Comparison of ENCODE assay signal across 15 cellular contexts in genomic region chr16:85582177-85582888, GRCh38. TPM values are rescaled to one million over a fixed set of nuclear protein-coding genes. Genes with fewer than 3 reads are reported as not detected.
A peak's percentile ranks its signal among the peaks of the same experiment; 100 is the strongest.
DNase-seq lines count a peak whose midpoint lies in the region; ATAC-seq and TF ChIP-seq lines count a peak whose summit lies in the region.
"Had no signal": no experiment of that assay in that cellular context is flagged by ENCODE, and none has a peak within 500 bp of the region (broad histone marks: within the 10 kb centered on the region; RNA-seq: fewer than 3 reads in every experiment).

No MANE protein-coding gene starts in this region.

- 94% methylated on average over 28 of the region's 28 CpGs for WGBS in thymus

- no peak overlapping the region for H3K4me3 ChIP-seq in thymus (ENCODE audit: low read length)
- H3K4me3 ChIP-seq: heart left ventricle, uterus had no signal

- no peaks in the 10 kb centered on the region for H3K27me3 ChIP-seq in thymus (ENCODE audit: control insufficient read depth, insufficient read depth)
- H3K27me3 ChIP-seq: heart left ventricle, uterus had no signal

- no peaks in the 10 kb centered on the region for H3K9me3 ChIP-seq in thymus (ENCODE audit: control insufficient read depth)
- H3K9me3 ChIP-seq: heart left ventricle, uterus had no signal

- H3K27me3 Mint-ChIP-seq in activated CD8-positive, alpha-beta T cell treated with anti-CD3 and anti-CD28 coated beads for 36 hours, result no peaks in the 10 kb centered on the region
- no peaks in the 10 kb centered on the region for H3K27me3 Mint-ChIP-seq in activated CD8-positive, alpha-beta T cell treated with anti-CD3 and anti-CD28 coated beads, Interleukin-2, amount 10 ng/mL, durations not matched to agents 7 days and 5 days (ENCODE audit: low read depth)
- H3K27me3 Mint-ChIP-seq in activated naive CD8-positive, alpha-beta T cell, result no peaks in the 10 kb centered on the region
- H3K27me3 Mint-ChIP-seq: activated CD4-positive, alpha-beta T cell treated with anti-CD3 and anti-CD28 coated beads for 36 hours had no signal

- CTCF ChIA-PET in activated CD8-positive, alpha-beta T cell treated with anti-CD3 and anti-CD28 coated beads for 36 hours (lab: Charles Lee), result interaction anchor here (0.6 to 2.5 kb wide), 7 partner anchors 9 to 91 kb away, joined by 3 to 12 read pairs (median 4); no protein-coding TSS in a partner anchor
- CTCF ChIA-PET in activated CD8-positive, alpha-beta T cell treated with anti-CD3 and anti-CD28 coated beads, Interleukin-2, amount 10 ng/mL, durations not matched to agents 7 days and 5 days (lab: Charles Lee), result interaction anchor here (0.6 to 1.2 kb wide), 4 partner anchors 25 to 841 kb away, joined by 3 read pairs; no protein-coding TSS in a partner anchor

- H3K4me1 ChIP-seq in thymus (ENCODE audit: control insufficient read depth, insufficient read depth, low read length), result peaks cover 41% of the 10 kb centered on the region
- H3K4me1 ChIP-seq: uterus had no signal

- POLR2A ChIA-PET in activated CD8-positive, alpha-beta T cell treated with anti-CD3 and anti-CD28 coated beads for 36 hours (lab: Charles Lee), result interaction anchor here (0.7 to 1.1 kb wide), 3 partner anchors 10 to 28 kb away, joined by 3 read pairs; no protein-coding TSS in a partner anchor
- POLR2A ChIA-PET in activated CD8-positive, alpha-beta T cell treated with anti-CD3 and anti-CD28 coated beads, Interleukin-2, amount 10 ng/mL, durations not matched to agents 7 days and 5 days (lab: Charles Lee), result interaction anchor here (0.7 kb wide), 1 partner anchor 29 kb away, joined by 3 read pairs; no protein-coding TSS in a partner anchor

- peak overlapping the region; percentile 31 for H3K4me3 Mint-ChIP-seq in activated CD8-positive, alpha-beta T cell treated with anti-CD3 and anti-CD28 coated beads for 36 hours
- no peak overlapping the region for H3K4me3 Mint-ChIP-seq in activated CD8-positive, alpha-beta T cell treated with anti-CD3 and anti-CD28 coated beads, Interleukin-2, amount 10 ng/mL, durations not matched to agents 7 days and 5 days
- peak overlapping the region; percentile 32 for H3K4me3 Mint-ChIP-seq in activated naive CD8-positive, alpha-beta T cell

- DNase-seq in activated CD8-positive, alpha-beta T cell treated with anti-CD3 and anti-CD28 coated beads for 36 hours, result no peak
- no peak for DNase-seq in activated CD8-positive, alpha-beta T cell treated with anti-CD3 and anti-CD28 coated beads, Interleukin-2, amount 10 ng/mL, durations not matched to agents 7 days and 5 days
- peak; percentile 7 for DNase-seq in kidney glomerular epithelial cell (lab: John Stamatoyannopoulos, UW)
- no peak for DNase-seq in amygdala (lab: John Stamatoyannopoulos, UW)
- no peak for DNase-seq in GM19240 (ENCODE audit: insufficient read length, low spot score)
- DNase-seq: activated CD4-positive, alpha-beta T cell treated with anti-CD3 and anti-CD28 coated beads for 36 hours; activated T-cell treated with anti-CD3 and anti-CD28 coated beads, Interleukin-2, amount 50 U/mL, for 72 hours; effector CD4-positive, alpha-beta T cell; heart left ventricle; left ventricle myocardium superior; SW 1271; uterus had no signal

- H3K36me3 ChIP-seq in thymus (ENCODE audit: control insufficient read depth, insufficient read depth), result peaks cover 14% of the 10 kb centered on the region
- H3K36me3 ChIP-seq: heart left ventricle, uterus had no signal

- no peaks in the 10 kb centered on the region for H3K36me3 Mint-ChIP-seq in activated CD8-positive, alpha-beta T cell treated with anti-CD3 and anti-CD28 coated beads for 36 hours (ENCODE audit: low read depth)
- H3K36me3 Mint-ChIP-seq in activated CD8-positive, alpha-beta T cell treated with anti-CD3 and anti-CD28 coated beads, Interleukin-2, amount 10 ng/mL, durations not matched to agents 7 days and 5 days (ENCODE audit: low read depth), result no peaks in the 10 kb centered on the region
- no peaks in the 10 kb centered on the region for H3K36me3 Mint-ChIP-seq in activated naive CD8-positive, alpha-beta T cell

- peaks cover 39% of the 10 kb centered on the region for H3K4me1 Mint-ChIP-seq in activated CD8-positive, alpha-beta T cell treated with anti-CD3 and anti-CD28 coated beads for 36 hours (ENCODE audit: low read depth)
- peaks cover 14% of the 10 kb centered on the region for H3K4me1 Mint-ChIP-seq in activated CD8-positive, alpha-beta T cell treated with anti-CD3 and anti-CD28 coated beads, Interleukin-2, amount 10 ng/mL, durations not matched to agents 7 days and 5 days (ENCODE audit: low read depth)
- peaks cover 38% of the 10 kb centered on the region for H3K4me1 Mint-ChIP-seq in activated naive CD8-positive, alpha-beta T cell (ENCODE audit: low read depth)

- peak overlapping the region; percentile 8 for H3K27ac ChIP-seq in thymus (ENCODE audit: low read depth)
- H3K27ac ChIP-seq: uterus had no signal

- no peaks in the 10 kb centered on the region for H3K9me3 Mint-ChIP-seq in activated CD8-positive, alpha-beta T cell treated with anti-CD3 and anti-CD28 coated beads for 36 hours
- H3K9me3 Mint-ChIP-seq in activated CD8-positive, alpha-beta T cell treated with anti-CD3 and anti-CD28 coated beads, Interleukin-2, amount 10 ng/mL, durations not matched to agents 7 days and 5 days (ENCODE audit: insufficient read depth), result no peaks in the 10 kb centered on the region
- H3K9me3 Mint-ChIP-seq in activated naive CD8-positive, alpha-beta T cell (ENCODE audit: low read depth), result no peaks in the 10 kb centered on the region
- H3K9me3 Mint-ChIP-seq: activated T-cell treated with anti-CD3 and anti-CD28 coated beads, Interleukin-2, amount 50 U/mL, for 72 hours had no signal

- TF ChIP-seq CTCF in activated CD8-positive, alpha-beta T cell treated with anti-CD3 and anti-CD28 coated beads for 36 hours (IDR thresholded peaks at IDR 0.05), result no peak

- peak overlapping the region; percentile 15 for H3K27ac Mint-ChIP-seq in activated CD8-positive, alpha-beta T cell treated with anti-CD3 and anti-CD28 coated beads for 36 hours
- H3K27ac Mint-ChIP-seq in activated CD8-positive, alpha-beta T cell treated with anti-CD3 and anti-CD28 coated beads, Interleukin-2, amount 10 ng/mL, durations not matched to agents 7 days and 5 days, result no peak overlapping the region
- peak overlapping the region; percentile 50 for H3K27ac Mint-ChIP-seq in activated naive CD8-positive, alpha-beta T cell

- intact Hi-C loops in activated CD8-positive, alpha-beta T cell treated with anti-CD3 and anti-CD28 coated beads for 36 hours (cut with micrococcal nuclease), result no loop called here

- no peak for ATAC-seq in activated CD8-positive, alpha-beta T cell treated with anti-CD3 and anti-CD28 coated beads for 36 hours
- ATAC-seq in activated CD8-positive, alpha-beta T cell treated with anti-CD3 and anti-CD28 coated beads, Interleukin-2, amount 10 ng/mL, durations not matched to agents 7 days and 5 days, result no peak
- no peak for ATAC-seq in HG02884 (IDR thresholded peaks at IDR 0.05; ENCODE audit: unreplicated experiment)
- ATAC-seq: activated CD4-positive, alpha-beta T cell treated with anti-CD3 and anti-CD28 coated beads for 36 hours; activated T-cell treated with anti-CD3 and anti-CD28 coated beads, Interleukin-2, amount 50 U/mL, for 72 hours; heart left ventricle; left ventricle myocardium superior had no signal

RNA-seq across cellular contexts. Expression of gene GSE1, which starts 30.8 kb away (rescaled TPM):
- 10 to 100 TPM; 33.6 to 34.5 TPM for total RNA-seq in activated CD8-positive, alpha-beta T cell treated with anti-CD3 and anti-CD28 coated beads for 36 hours
- total RNA-seq in activated CD8-positive, alpha-beta T cell treated with anti-CD3 and anti-CD28 coated beads, Interleukin-2, amount 10 ng/mL, durations not matched to agents 7 days and 5 days, result 10 to 100 TPM; 48.9 to 51.4 TPM
- polyA plus RNA-seq in thymus, result 29.9 TPM
